1 cellular context compared by ENCODE assay signal in the genomic region with DNA sequence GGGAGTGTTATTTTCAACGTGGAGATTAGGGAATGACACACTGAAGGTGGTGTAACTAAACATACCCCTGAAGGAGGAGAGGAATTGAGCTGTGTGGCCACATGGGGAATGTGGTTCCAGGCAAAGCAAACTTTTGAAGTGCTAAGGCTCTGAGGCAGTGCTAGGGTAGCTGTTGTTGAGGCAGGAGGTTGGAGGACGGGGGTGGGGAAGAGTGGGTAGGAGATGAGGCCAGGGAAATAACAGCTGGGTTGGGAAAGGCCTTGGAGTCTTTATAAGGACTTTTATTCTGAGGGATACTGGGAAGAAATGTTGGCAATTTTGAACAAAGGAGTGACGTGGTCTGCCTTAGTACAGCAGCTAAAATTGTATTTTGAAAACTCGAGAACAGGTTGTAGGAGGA.
TF ChIP-seq lines count a peak whose summit lies in the region.

No MANE protein-coding gene starts in this region.

TF ChIP-seq in SK-N-SH treated with all-trans-retinoic acid at 6 μM for 48 hours, 23 proteins besides CTCF, POLR2A, EP300 and RAD21 (continued from another document):
- TF ChIP-seq CREB5 (CRISPR knock-in tag; IDR thresholded peaks at IDR 0.05; ENCODE audit: low read depth): no peak
- TF ChIP-seq, protein P1, sequence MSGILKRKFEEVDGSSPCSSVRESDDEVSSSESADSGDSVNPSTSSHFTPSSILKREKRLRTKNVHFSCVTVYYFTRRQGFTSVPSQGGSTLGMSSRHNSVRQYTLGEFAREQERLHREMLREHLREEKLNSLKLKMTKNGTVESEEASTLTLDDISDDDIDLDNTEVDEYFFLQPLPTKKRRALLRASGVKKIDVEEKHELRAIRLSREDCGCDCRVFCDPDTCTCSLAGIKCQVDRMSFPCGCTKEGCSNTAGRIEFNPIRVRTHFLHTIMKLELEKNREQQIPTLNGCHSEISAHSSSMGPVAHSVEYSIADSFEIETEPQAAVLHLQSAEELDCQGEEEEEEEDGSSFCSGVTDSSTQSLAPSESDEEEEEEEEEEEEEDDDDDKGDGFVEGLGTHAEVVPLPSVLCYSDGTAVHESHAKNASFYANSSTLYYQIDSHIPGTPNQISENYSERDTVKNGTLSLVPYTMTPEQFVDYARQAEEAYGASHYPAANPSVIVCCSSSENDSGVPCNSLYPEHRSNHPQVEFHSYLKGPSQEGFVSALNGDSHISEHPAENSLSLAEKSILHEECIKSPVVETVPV (CRISPR knock-in tag; IDR thresholded peaks at IDR 0.05): no peak
- TF ChIP-seq ZNF70 (CRISPR knock-in tag; IDR thresholded peaks at IDR 0.05): no peak
- TF ChIP-seq RARB (CRISPR knock-in tag; IDR thresholded peaks at IDR 0.05): no peak
- no peak for TF ChIP-seq TCF4 (CRISPR knock-in tag; IDR thresholded peaks at IDR 0.05; ENCODE audit: borderline replicate concordance)
- no peak for TF ChIP-seq ISL1 (CRISPR knock-in tag; IDR thresholded peaks at IDR 0.05)
- TF ChIP-seq PPARA (CRISPR knock-in tag; IDR thresholded peaks at IDR 0.05; ENCODE audit: borderline replicate concordance): no peak
- TF ChIP-seq ESRRG (CRISPR knock-in tag; IDR thresholded peaks at IDR 0.05): no peak
- no peak for TF ChIP-seq CSDC2 (CRISPR knock-in tag; IDR thresholded peaks at IDR 0.05)
- no peak for TF ChIP-seq PATZ1 (CRISPR knock-in tag; IDR thresholded peaks at IDR 0.05; ENCODE audit: borderline replicate concordance)
- TF ChIP-seq, protein P2, sequence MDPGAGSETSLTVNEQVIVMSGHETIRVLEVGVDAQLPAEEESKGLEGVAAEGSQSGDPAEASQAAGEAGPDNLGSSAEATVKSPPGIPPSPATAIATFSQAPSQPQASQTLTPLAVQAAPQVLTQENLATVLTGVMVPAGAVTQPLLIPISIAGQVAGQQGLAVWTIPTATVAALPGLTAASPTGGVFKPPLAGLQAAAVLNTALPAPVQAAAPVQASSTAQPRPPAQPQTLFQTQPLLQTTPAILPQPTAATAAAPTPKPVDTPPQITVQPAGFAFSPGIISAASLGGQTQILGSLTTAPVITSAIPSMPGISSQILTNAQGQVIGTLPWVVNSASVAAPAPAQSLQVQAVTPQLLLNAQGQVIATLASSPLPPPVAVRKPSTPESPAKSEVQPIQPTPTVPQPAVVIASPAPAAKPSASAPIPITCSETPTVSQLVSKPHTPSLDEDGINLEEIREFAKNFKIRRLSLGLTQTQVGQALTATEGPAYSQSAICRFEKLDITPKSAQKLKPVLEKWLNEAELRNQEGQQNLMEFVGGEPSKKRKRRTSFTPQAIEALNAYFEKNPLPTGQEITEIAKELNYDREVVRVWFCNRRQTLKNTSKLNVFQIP (CRISPR knock-in tag; IDR thresholded peaks at IDR 0.05; ENCODE audit: borderline replicate concordance, low read depth): no peak
- no peak for TF ChIP-seq ZFP3 (CRISPR knock-in tag; IDR thresholded peaks at IDR 0.05)
- TF ChIP-seq ARNTL (CRISPR knock-in tag; IDR thresholded peaks at IDR 0.05; ENCODE audit: borderline replicate concordance, low read depth): no peak
- no peak for TF ChIP-seq TSHZ2 (CRISPR knock-in tag; IDR thresholded peaks at IDR 0.05)
TF ChIP-seq in SK-N-SH treated with all-trans-retinoic acid at 6 μM for 48 hours: peak in this region for 0.
